In genomic region chr5:131630208-131630962, GRCh38 we compare ENCODE assay signal across 1 cellular context.
TF ChIP-seq lines count a peak whose summit lies in the region.

No MANE protein-coding gene starts in this region.

TF ChIP-seq in HepG2, 621 proteins besides CTCF, POLR2A, EP300 and RAD21 (continued from another document and continues in another):
- TF ChIP-seq MNT (IDR thresholded peaks at IDR 0.05) (no peak), ZNF609 (CRISPR knock-in tag; IDR thresholded peaks at IDR 0.05; ENCODE audit: borderline replicate concordance) (peak; percentile 45; the same call in 1 of the 2 replicates), ZNF749 (CRISPR knock-in tag; IDR thresholded peaks at IDR 0.05; ENCODE audit: borderline replicate concordance) (no peak), ZC3H13 (CRISPR knock-in tag; IDR thresholded peaks at IDR 0.05) (no peak), SMC3 (IDR thresholded peaks at IDR 0.05; ENCODE audit: low read length) (no peak), NFIB (CRISPR knock-in tag; IDR thresholded peaks at IDR 0.05; ENCODE audit: borderline replicate concordance) (no peak), ZNF629 (CRISPR knock-in tag; conservative IDR thresholded peaks at IDR 0.05) (no peak), ZNF570 (CRISPR knock-in tag; IDR thresholded peaks at IDR 0.05; ENCODE audit: borderline replicate concordance) (no peak), ZC3H4 (CRISPR knock-in tag; IDR thresholded peaks at IDR 0.05; ENCODE audit: borderline replicate concordance) (no peak), CBX5 (CRISPR knock-in tag; IDR thresholded peaks at IDR 0.05; ENCODE audit: borderline replicate concordance) (no peak), E2F2 (CRISPR knock-in tag; IDR thresholded peaks at IDR 0.05; ENCODE audit: borderline replicate concordance) (no peak), HMG20B (CRISPR knock-in tag; conservative IDR thresholded peaks at IDR 0.05) (no peak), TFE3 (CRISPR knock-in tag; IDR thresholded peaks at IDR 0.05) (no peak; the same call in 1 of the 2 replicates), ZNF761 (CRISPR knock-in tag; conservative IDR thresholded peaks at IDR 0.05) (no peak), MTA3 (CRISPR knock-in tag; IDR thresholded peaks at IDR 0.05) (no peak), ZFP90 (CRISPR knock-in tag; IDR thresholded peaks at IDR 0.05; ENCODE audit: borderline replicate concordance) (no peak), ZNF207 (IDR thresholded peaks at IDR 0.05; ENCODE audit: borderline replicate concordance) (no peak), SATB2 (CRISPR knock-in tag; IDR thresholded peaks at IDR 0.05) (no peak), ZBTB34 (CRISPR knock-in tag; IDR thresholded peaks at IDR 0.05) (no peak), REL (CRISPR knock-in tag; conservative IDR thresholded peaks at IDR 0.05) (no peak), FOXO1 (CRISPR knock-in tag; IDR thresholded peaks at IDR 0.05) (no peak), ADNP (CRISPR knock-in tag; IDR thresholded peaks at IDR 0.05) (no peak), ZNF263 (CRISPR knock-in tag; IDR thresholded peaks at IDR 0.05) (no peak), ZNF747 (CRISPR knock-in tag; IDR thresholded peaks at IDR 0.05; ENCODE audit: borderline replicate concordance) (no peak), DNMT1 (CRISPR knock-in tag; IDR thresholded peaks at IDR 0.05) (no peak), HBP1 (CRISPR knock-in tag; IDR thresholded peaks at IDR 0.05; ENCODE audit: low read depth) (no peak), BATF2 (CRISPR knock-in tag; IDR thresholded peaks at IDR 0.05) (no peak), ZBTB25 (CRISPR knock-in tag; IDR thresholded peaks at IDR 0.05) (peak; percentile 58), ZNF737 (CRISPR knock-in tag; IDR thresholded peaks at IDR 0.05; ENCODE audit: borderline replicate concordance) (no peak), PAXIP1 (CRISPR knock-in tag; conservative IDR thresholded peaks at IDR 0.05) (peak; percentile 69), ZNF644 (CRISPR knock-in tag; IDR thresholded peaks at IDR 0.05; ENCODE audit: low read depth) (no peak), SMYD3 (CRISPR knock-in tag; IDR thresholded peaks at IDR 0.05) (no peak), ZNF513 (CRISPR knock-in tag; conservative IDR thresholded peaks at IDR 0.05) (no peak), TRIM24 (CRISPR knock-in tag; IDR thresholded peaks at IDR 0.05) (no peak), ZNF75D (CRISPR knock-in tag; IDR thresholded peaks at IDR 0.05; ENCODE audit: borderline replicate concordance) (no peak), IRX3 (CRISPR knock-in tag; IDR thresholded peaks at IDR 0.05; ENCODE audit: borderline replicate concordance, low read depth) (no peak), THAP9 (CRISPR knock-in tag; IDR thresholded peaks at IDR 0.05; ENCODE audit: borderline replicate concordance) (no peak)
